Comparison of ENCODE assay signal across 19 cellular contexts in genomic region chr3:136396916-136397315, GRCh38.
DNase-seq lines count a peak whose midpoint lies in the region; ATAC-seq and TF ChIP-seq lines count a peak whose summit lies in the region.
"Had no signal": no experiment of that assay in that cellular context is flagged by ENCODE, and none has a peak within 500 bp of the region (broad histone marks: within the 10 kb centered on the region; RNA-seq: fewer than 3 reads in every experiment).

No MANE protein-coding gene starts in this region.

- no peaks in the 10 kb centered on the region for H3K27me3 Mint-ChIP-seq in activated T-helper 17 cell treated with anti-CD3 and anti-CD28 coated beads, Interleukin-2, amount 50 U/mL, for 72 hours
- H3K27me3 Mint-ChIP-seq: activated CD4-positive, alpha-beta T cell treated with anti-CD3 and anti-CD28 coated beads for 36 hours; activated naive CD8-positive, alpha-beta T cell had no signal

- H3K9me3 Mint-ChIP-seq in activated T-helper 17 cell treated with anti-CD3 and anti-CD28 coated beads, Interleukin-2, amount 50 U/mL, for 72 hours: no peaks in the 10 kb centered on the region
- H3K9me3 Mint-ChIP-seq: CD14-positive monocyte, nephron progenitor cell had no signal

- no peaks in the 10 kb centered on the region for H3K4me1 Mint-ChIP-seq in activated T-helper 17 cell treated with anti-CD3 and anti-CD28 coated beads, Interleukin-2, amount 50 U/mL, for 72 hours
- H3K4me1 Mint-ChIP-seq: activated CD4-positive, alpha-beta T cell treated with anti-CD3 and anti-CD28 coated beads for 36 hours; CD14-positive monocyte; nephron progenitor cell had no signal

- no peak for TF ChIP-seq CTCF in 22Rv1 (IDR thresholded peaks at IDR 0.05)
- no peak for TF ChIP-seq CTCF in fibroblast of mammary gland (conservative IDR thresholded peaks at IDR 0.05; ENCODE audit: control insufficient read depth, insufficient read depth, low read depth, low read length)

- no peak overlapping the region for H3K4me3 Mint-ChIP-seq in activated T-helper 17 cell treated with anti-CD3 and anti-CD28 coated beads, Interleukin-2, amount 50 U/mL, for 72 hours
- H3K4me3 Mint-ChIP-seq: activated CD4-positive, alpha-beta T cell treated with anti-CD3 and anti-CD28 coated beads for 36 hours; activated naive CD8-positive, alpha-beta T cell; CD14-positive monocyte; nephron progenitor cell had no signal

- peak overlapping the region; percentile 57 for H3K27ac ChIP-seq in 22Rv1
- H3K27ac ChIP-seq: hepatocyte, SJCRH30 had no signal

- H3K27ac Mint-ChIP-seq in activated T-helper 17 cell treated with anti-CD3 and anti-CD28 coated beads, Interleukin-2, amount 50 U/mL, for 72 hours: peak overlapping the region; percentile 29
- H3K27ac Mint-ChIP-seq: activated CD4-positive, alpha-beta T cell treated with anti-CD3 and anti-CD28 coated beads for 36 hours; activated naive CD8-positive, alpha-beta T cell; nephron progenitor cell had no signal

- no peak for ATAC-seq in activated T-helper 17 cell treated with anti-CD3 and anti-CD28 coated beads, Interleukin-2, amount 50 U/mL, for 72 hours (replicated peaks)
- ATAC-seq: activated CD4-positive, alpha-beta T cell treated with anti-CD3 and anti-CD28 coated beads for 36 hours had no signal

- H3K4me3 ChIP-seq in fibroblast of mammary gland (ENCODE audit: control insufficient read depth, low read depth, low read length): no peak overlapping the region
- H3K4me3 ChIP-seq: hepatocyte, SJCRH30 had no signal

- DNase-seq in EL (peak; percentile 8), fibroblast of mammary gland (ENCODE audit: low read depth) (peak; percentile 11), SW480 (ENCODE audit: low spot score) (no peak), NCI-H1105 (lab: John Stamatoyannopoulos, UW) (no peak), NCI-H1930 (lab: John Stamatoyannopoulos, UW) (no peak), SHP77 treated with DMSO at 0.1 percent for 48 hours (lab: John Stamatoyannopoulos, UW) (no peak)
- DNase-seq: ACHN; activated CD4-positive, alpha-beta T cell treated with anti-CD3 and anti-CD28 coated beads for 36 hours; KG1; NCI-H2029; NCI-H226; nephron progenitor cell; SJCRH30; substantia nigra had no signal

- peaks cover 31% of the 10 kb centered on the region for H3K36me3 Mint-ChIP-seq in activated T-helper 17 cell treated with anti-CD3 and anti-CD28 coated beads, Interleukin-2, amount 50 U/mL, for 72 hours (ENCODE audit: low read depth)

Comparison
In these comparisons a context has a peak if more than half of its experiments do, and no peak if none do; other contexts are left out.
1. DNase-seq: peak in EL (single experiment) and fibroblast of mammary gland (single experiment); none in SW480 (single experiment), NCI-H1105 (single experiment), NCI-H1930 (0 of 2) and SHP77 treated with DMSO at 0.1 percent for 48 hours (single experiment).